Comparison of ENCODE assay signal across 1 cellular context in genomic region chr19:12667903-12668302, GRCh38.
TF ChIP-seq lines count a peak whose summit lies in the region.

No MANE protein-coding gene starts in this region.

TF ChIP-seq in SK-N-SH, 30 proteins besides CTCF, POLR2A, EP300 and RAD21 (continued from another document):
- TF ChIP-seq PBX3 (IDR thresholded peaks at IDR 0.05) (no peak), POLR2AphosphoS5 (IDR thresholded peaks at IDR 0.05; ENCODE audit: low read depth, low read length) (no peak), NFIC (IDR thresholded peaks at IDR 0.05; ENCODE audit: borderline replicate concordance) (no peak), REST (IDR thresholded peaks at IDR 0.05; ENCODE audit: low read depth, low read length) (no peak), TEAD4 (IDR thresholded peaks at IDR 0.05; ENCODE audit: borderline replicate concordance, insufficient read depth) (no peak), USF2 (IDR thresholded peaks at IDR 0.05; ENCODE audit: borderline replicate concordance, low read depth, low read length) (no peak), RFX5 (IDR thresholded peaks at IDR 0.05; ENCODE audit: low read length) (no peak), TAF1 (IDR thresholded peaks at IDR 0.05; ENCODE audit: borderline replicate concordance, low read depth, low read length) (no peak), SIN3A (IDR thresholded peaks at IDR 0.05; ENCODE audit: borderline replicate concordance, low read depth, low read length) (no peak)
